In genomic region chr9:112017878-112018277, GRCh38 we compare ENCODE assay signal across 27 cellular contexts.
"Had no signal": no experiment of that assay in that cellular context is flagged by ENCODE, and none has a peak within 500 bp of the region (broad histone marks: within the 10 kb centered on the region; RNA-seq: fewer than 3 reads in every experiment).

No MANE protein-coding gene starts in this region.

- H3K36me3 Mint-ChIP-seq: stimulated activated effector memory CD8-positive, alpha-beta T cell treated with anti-CD3 and anti-CD28 coated beads, Interleukin-12 subunit alpha, Interleukin-12 subunit beta, amount 100 ng/mL, for 72 hours; type B pancreatic cell had no signal

- H3K27ac Mint-ChIP-seq: stimulated activated effector memory CD8-positive, alpha-beta T cell treated with anti-CD3 and anti-CD28 coated beads, Interleukin-12 subunit alpha, Interleukin-12 subunit beta, amount 100 ng/mL, for 72 hours; stimulated activated naive CD8-positive, alpha-beta T cell treated with anti-CD3 and anti-CD28 coated beads, Interleukin-15, Interleukin-2, amounts not matched to agents 100 ng/mL and 50 ng/mL, for 24 hours; type B pancreatic cell had no signal

- H3K9me3 ChIP-seq: stomach, suprapubic skin, testis, thoracic aorta, thyroid gland, tibial artery, tibial nerve, transverse colon, upper lobe of left lung, upper lobe of right lung, uterus, vagina had no signal

- H3K9me3 Mint-ChIP-seq: stimulated activated effector memory CD8-positive, alpha-beta T cell treated with anti-CD3 and anti-CD28 coated beads, Interleukin-12 subunit alpha, Interleukin-12 subunit beta, amount 100 ng/mL, for 72 hours; stimulated activated naive CD8-positive, alpha-beta T cell treated with anti-CD3 and anti-CD28 coated beads, Interleukin-15, Interleukin-2, amounts not matched to agents 100 ng/mL and 50 ng/mL, for 24 hours; type B pancreatic cell had no signal

- H3K4me3 ChIP-seq: stomach, suprapubic skin, testis, thoracic aorta, thyroid gland, tibial artery, tibial nerve, transverse colon, upper lobe of left lung, upper lobe of right lung, uterus, vagina had no signal

- H3K27me3 Mint-ChIP-seq: stimulated activated naive B cell treated with anti-CD40 and anti-IgM and Interleukin-4, amounts not matched to agents 10 μg/mL and 1 μg/mL and 100 μg/mL, for 72 hours; type B pancreatic cell had no signal

- ATAC-seq: stimulated activated effector memory CD8-positive, alpha-beta T cell treated with anti-CD3 and anti-CD28 coated beads, Interleukin-12 subunit alpha, Interleukin-12 subunit beta, amount 100 ng/mL, for 72 hours; stimulated activated naive B cell treated with anti-CD40 and anti-IgM and Interleukin-4, amounts not matched to agents 10 μg/mL and 1 μg/mL and 100 μg/mL, for 72 hours; stimulated activated naive CD8-positive, alpha-beta T cell treated with anti-CD3 and anti-CD28 coated beads, Interleukin-15, Interleukin-2, amounts not matched to agents 100 U/mL and 50 U/mL, for 24 hours; upper lobe of right lung had no signal

- H3K27ac ChIP-seq: stomach, suprapubic skin, testis, thoracic aorta, thyroid gland, tibial artery, tibial nerve, transverse colon, upper lobe of left lung, upper lobe of right lung, uterus, vagina had no signal

- H3K4me1 ChIP-seq: uterus had no signal

- H3K4me3 Mint-ChIP-seq: stimulated activated effector memory CD8-positive, alpha-beta T cell treated with anti-CD3 and anti-CD28 coated beads, Interleukin-12 subunit alpha, Interleukin-12 subunit beta, amount 100 ng/mL, for 72 hours; stimulated activated naive CD8-positive, alpha-beta T cell treated with anti-CD3 and anti-CD28 coated beads, Interleukin-15, Interleukin-2, amounts not matched to agents 100 ng/mL and 50 ng/mL, for 24 hours; type B pancreatic cell had no signal

- H3K27me3 ChIP-seq: stomach, suprapubic skin, testis, thyroid gland, tibial artery, tibial nerve, transverse colon, upper lobe of left lung, upper lobe of right lung, uterus, vagina had no signal

- H3K36me3 ChIP-seq: stomach, suprapubic skin, thoracic aorta, thyroid gland, tibial artery, tibial nerve, transverse colon, upper lobe of left lung, upper lobe of right lung, uterus, vagina had no signal

- DNase-seq: stimulated activated CD4-positive, alpha-beta T cell treated with anti-CD3 and anti-CD28 coated beads, Interleukin-2, amount 100 ng/mL, for 24 hours; stimulated activated CD4-positive, alpha-beta T cell treated with anti-CD3 and anti-CD28 coated beads, Interleukin-2, amount 100 ng/mL, for 48 hours; stimulated activated CD4-positive, alpha-beta T cell treated with anti-CD3 and anti-CD28 coated beads, Interleukin-4, amount 100 ng/mL, for 1 hour; stimulated activated CD4-positive, alpha-beta T cell treated with anti-CD3 and anti-CD28 coated beads, Interleukin-4, amount 100 ng/mL, for 24 hours; stimulated activated CD4-positive, alpha-beta T cell treated with anti-CD3 and anti-CD28 coated beads, Interleukin-4, amount 100 ng/mL, for 4 hours; stimulated activated CD8-positive, alpha-beta memory T cell treated with anti-CD3 and anti-CD28 coated beads, Interleukin-4, amount 100 ng/mL, for 48 hours; stimulated activated naive B cell treated with anti-CD40 and anti-IgM and Interleukin-4, amounts not matched to agents 10 μg/mL and 1 μg/mL and 100 μg/mL, for 72 hours; stimulated activated naive CD4-positive, alpha-beta T cell; stimulated activated naive CD4-positive, alpha-beta T cell treated with Interleukin-2 at 50 U/mL for 16 hours; stimulated activated naive CD8-positive, alpha-beta T cell treated with anti-CD3 and anti-CD28 coated beads, Interleukin-15, Interleukin-2, amounts not matched to agents 100 U/mL and 50 U/mL, for 24 hours; stomach; substantia nigra; testis; thyroid gland; tibial artery; transverse colon; trophoblast cell; upper lobe of left lung; upper lobe of right lung; uterus had no signal
